Comparison of ENCODE assay signal across 16 cellular contexts in genomic region chr22:38738475-38739070, GRCh38. TPM values are rescaled to one million over a fixed set of nuclear protein-coding genes. Genes with fewer than 3 reads are reported as not detected.
DNase-seq lines count a peak whose midpoint lies in the region; ATAC-seq and TF ChIP-seq lines count a peak whose summit lies in the region.
"Had no signal": no experiment of that assay in that cellular context is flagged by ENCODE, and none has a peak within 500 bp of the region (broad histone marks: within the 10 kb centered on the region; RNA-seq: fewer than 3 reads in every experiment).

No MANE protein-coding gene starts in this region.

- H3K9me3 ChIP-seq in osteoblast (ENCODE audit: low read depth, low read length) (no peaks in the 10 kb centered on the region), upper lobe of right lung (no peaks in the 10 kb centered on the region)
- H3K9me3 ChIP-seq: A549, right lobe of liver, SJSA1, tibial nerve had no signal

- no peak overlapping the region for H3K4me2 ChIP-seq in osteoblast (ENCODE audit: insufficient read depth, low read length)
- H3K4me2 ChIP-seq: A549 had no signal

- H3K27ac ChIP-seq in RWPE1 (peak overlapping the region; percentile 73), cingulate gyrus (ENCODE audit: low read depth, low read length) (peak overlapping the region; percentile 94), osteoblast (ENCODE audit: low read depth, low read length) (no peak overlapping the region), upper lobe of right lung (no peak overlapping the region)
- H3K27ac ChIP-seq: A549, right lobe of liver, SJSA1, tibial nerve had no signal

- H3K27me3 ChIP-seq in osteoblast (ENCODE audit: insufficient read depth, low read length), result no peaks in the 10 kb centered on the region
- no peaks in the 10 kb centered on the region for H3K27me3 ChIP-seq in upper lobe of right lung
- H3K27me3 ChIP-seq: right lobe of liver, SJSA1, tibial nerve had no signal

- no peak overlapping the region for H3K4me3 ChIP-seq in osteoblast (ENCODE audit: insufficient read depth, low read length)
- H3K4me3 ChIP-seq in upper lobe of right lung, result no peak overlapping the region
- H3K4me3 ChIP-seq: A549, right lobe of liver, SJSA1, tibial nerve had no signal

- intact Hi-C loops in upper lobe of right lung (cut with DNase I), result no loop called here

- no peak for DNase-seq in activated CD4-positive, alpha-beta T cell treated with anti-CD3 and anti-CD28 coated beads, Interleukin-2, amount 10 ng/mL, durations not matched to agents 7 days and 5 days
- no peak for DNase-seq in activated CD4-positive, alpha-beta T cell treated with anti-CD3 and anti-CD28 coated beads, Interleukin-2, amount 50 U/mL, for 48 hours
- DNase-seq in RWPE1 (ENCODE audit: low spot score) (no peak), osteoblast (ENCODE audit: insufficient read length, low spot score, missing footprints) (peak; percentile 65), upper lobe of right lung (no peak), RKO (ENCODE audit: low spot score) (no peak), germinal center (ENCODE audit: low spot score) (no peak)
- DNase-seq: foreskin melanocyte; NCI-H187; stimulated activated CD4-positive, alpha-beta T cell treated with anti-CD3 and anti-CD28 coated beads, Interleukin-2, amount 100 ng/mL, for 24 hours had no signal

- POLR2A ChIA-PET in activated CD4-positive, alpha-beta T cell treated with anti-CD3 and anti-CD28 coated beads, Interleukin-2, amount 10 ng/mL, durations not matched to agents 7 days and 5 days (lab: Charles Lee), result no interaction called here
- POLR2A ChIA-PET in RWPE1 (lab: Yijun Ruan, JAX; ENCODE audit: low non-redundant PET), result no interaction called here

- H3K27me3 Mint-ChIP-seq in activated CD4-positive, alpha-beta T cell treated with anti-CD3 and anti-CD28 coated beads, Interleukin-2, amount 10 ng/mL, durations not matched to agents 7 days and 5 days, result no peaks in the 10 kb centered on the region
- H3K27me3 Mint-ChIP-seq: memory B cell had no signal

- H3K36me3 Mint-ChIP-seq in activated CD4-positive, alpha-beta T cell treated with anti-CD3 and anti-CD28 coated beads, Interleukin-2, amount 10 ng/mL, durations not matched to agents 7 days and 5 days (ENCODE audit: low read depth), result peaks cover 89% of the 10 kb centered on the region

- H3K9me3 Mint-ChIP-seq in activated CD4-positive, alpha-beta T cell treated with anti-CD3 and anti-CD28 coated beads, Interleukin-2, amount 10 ng/mL, durations not matched to agents 7 days and 5 days, result no peaks in the 10 kb centered on the region
- H3K9me3 Mint-ChIP-seq: memory B cell had no signal

- peaks cover 6% of the 10 kb centered on the region for H4K20me1 ChIP-seq in osteoblast (ENCODE audit: insufficient read depth, low read length)

- H3K36me3 ChIP-seq in osteoblast (ENCODE audit: insufficient read depth, low read length) (peaks cover 83% of the 10 kb centered on the region), upper lobe of right lung (peaks cover 85% of the 10 kb centered on the region)

- H3K4me1 ChIP-seq in osteoblast (ENCODE audit: insufficient read depth, low read length) (no peaks in the 10 kb centered on the region), upper lobe of right lung (peaks cover 7% of the 10 kb centered on the region)
- H3K4me1 ChIP-seq: A549, SJSA1 had no signal

- H3K4me3 Mint-ChIP-seq in activated CD4-positive, alpha-beta T cell treated with anti-CD3 and anti-CD28 coated beads, Interleukin-2, amount 10 ng/mL, durations not matched to agents 7 days and 5 days, result no peak overlapping the region
- H3K4me3 Mint-ChIP-seq: memory B cell had no signal

- no peak for ATAC-seq in upper lobe of right lung
- ATAC-seq: A549 had no signal

- H3K79me2 ChIP-seq in osteoblast (ENCODE audit: insufficient read depth, low read length), result no peaks in the 10 kb centered on the region

- CTCF ChIA-PET in activated CD4-positive, alpha-beta T cell treated with anti-CD3 and anti-CD28 coated beads, Interleukin-2, amount 10 ng/mL, durations not matched to agents 7 days and 5 days (lab: Charles Lee), result no interaction called here
- CTCF ChIA-PET in RWPE1 (lab: Yijun Ruan, JAX), result no interaction called here

- no peak for TF ChIP-seq CTCF in RWPE1 (conservative IDR thresholded peaks at IDR 0.05; ENCODE audit: low read depth)
- no peak for TF ChIP-seq CTCF in osteoblast (IDR thresholded peaks at IDR 0.05; ENCODE audit: extremely low read depth, low read depth, low read length)
- TF ChIP-seq CTCF in upper lobe of right lung (IDR thresholded peaks at IDR 0.05), result no peak

- H3K4me1 Mint-ChIP-seq in activated CD4-positive, alpha-beta T cell treated with anti-CD3 and anti-CD28 coated beads, Interleukin-2, amount 10 ng/mL, durations not matched to agents 7 days and 5 days, result peaks cover 72% of the 10 kb centered on the region

- H2AFZ ChIP-seq in osteoblast (ENCODE audit: low read length), result no peak overlapping the region

- H3K27ac Mint-ChIP-seq in activated CD4-positive, alpha-beta T cell treated with anti-CD3 and anti-CD28 coated beads, Interleukin-2, amount 10 ng/mL, durations not matched to agents 7 days and 5 days, result peak overlapping the region; percentile 85
- H3K27ac Mint-ChIP-seq: memory B cell had no signal

RNA-seq across cellular contexts. Expression of gene SUN2, which starts 17.2 kb away (rescaled TPM):
- 100 to 1,000 TPM; 582 to 702 TPM for total RNA-seq in activated CD4-positive, alpha-beta T cell treated with anti-CD3 and anti-CD28 coated beads, Interleukin-2, amount 10 ng/mL, durations not matched to agents 7 days and 5 days
- total RNA-seq in osteoblast (95.2 and 105 TPM in 2 replicates), upper lobe of right lung (242 TPM)

RNA-seq across cellular contexts. Expression of gene GTPBP1, which starts 32.8 kb away (rescaled TPM):
- 10 to 100 TPM; 68.5 to 77.1 TPM for total RNA-seq in activated CD4-positive, alpha-beta T cell treated with anti-CD3 and anti-CD28 coated beads, Interleukin-2, amount 10 ng/mL, durations not matched to agents 7 days and 5 days
- 28.3 and 34.7 TPM in 2 replicates for total RNA-seq in osteoblast
- 72.5 TPM for total RNA-seq in upper lobe of right lung

RNA-seq across cellular contexts. Expression of gene JOSD1, which starts 37.8 kb away (rescaled TPM):
- total RNA-seq in activated CD4-positive, alpha-beta T cell treated with anti-CD3 and anti-CD28 coated beads, Interleukin-2, amount 10 ng/mL, durations not matched to agents 7 days and 5 days, result 10 to 100 TPM; 56.4 to 61.8 TPM
- total RNA-seq in osteoblast (82.2 and 86.1 TPM in 2 replicates), upper lobe of right lung (52.1 TPM)

RNA-seq across cellular contexts. Expression of gene DNAL4, which starts 55.4 kb away (rescaled TPM):
- 10 to 100 TPM in 1 of 2 experiments, 1 to 10 TPM in 1; 7.9 to 10.2 TPM for total RNA-seq in activated CD4-positive, alpha-beta T cell treated with anti-CD3 and anti-CD28 coated beads, Interleukin-2, amount 10 ng/mL, durations not matched to agents 7 days and 5 days
- 15.9 and 17.0 TPM in 2 replicates for total RNA-seq in osteoblast
- 16.0 TPM for total RNA-seq in upper lobe of right lung

RNA-seq across cellular contexts. Expression of gene TOMM22, which starts 56.8 kb away (rescaled TPM):
- 10 to 100 TPM; 83.0 to 88.9 TPM for total RNA-seq in activated CD4-positive, alpha-beta T cell treated with anti-CD3 and anti-CD28 coated beads, Interleukin-2, amount 10 ng/mL, durations not matched to agents 7 days and 5 days
- total RNA-seq in osteoblast (57.2 and 60.4 TPM in 2 replicates), upper lobe of right lung (51.6 TPM)

Comparison
In these comparisons a context has a peak if more than half of its experiments do, and no peak if none do; other contexts are left out.
1. H3K27ac ChIP-seq: peak in RWPE1 (single experiment) and cingulate gyrus (single experiment); none in osteoblast (single experiment) and upper lobe of right lung (single experiment).